ENCODE assay signal across 18 cellular contexts in the genomic region with DNA sequence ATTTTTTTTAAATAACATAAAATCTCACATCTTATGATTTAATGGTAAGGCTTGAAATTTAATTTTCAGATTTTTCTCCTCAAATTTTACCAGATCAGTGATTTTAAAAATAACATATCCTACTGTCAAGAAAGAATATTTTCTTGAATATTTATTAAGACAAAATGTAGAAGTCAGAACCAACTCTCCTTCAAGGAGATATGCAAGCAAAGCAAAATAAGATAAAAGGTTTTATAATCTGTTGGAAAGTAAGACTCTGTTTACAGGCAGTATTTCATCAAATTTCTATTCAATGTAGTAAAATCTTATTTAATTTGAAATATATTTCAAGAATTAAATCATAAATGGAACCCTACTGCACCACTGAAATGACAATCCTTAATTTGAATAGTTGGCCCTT. TPM values are rescaled to one million over a fixed set of nuclear protein-coding genes. Genes with fewer than 3 reads are reported as not detected.
DNase-seq lines count a peak whose midpoint lies in the region; FAIRE-seq and TF ChIP-seq lines count a peak whose summit lies in the region.
"Had no signal": no experiment of that assay in that cellular context is flagged by ENCODE, and none has a peak within 500 bp of the region (broad histone marks: within the 10 kb centered on the region; RNA-seq: fewer than 3 reads in every experiment).

No MANE protein-coding gene starts in this region.

- POLR2A ChIA-PET in GM10248 (lab: Yijun Ruan, JAX), result no interaction called here

- no peaks in the 10 kb centered on the region for H3K27me3 ChIP-seq in osteoblast (ENCODE audit: insufficient read depth, low read length)

- H3K4me3 ChIP-seq in NB4 (ENCODE audit: low read depth, low read length), result peak overlapping the region; percentile 2
- H3K4me3 ChIP-seq in osteoblast (ENCODE audit: insufficient read depth, low read length), result no peak overlapping the region

- TF ChIP-seq CTCF in NB4 (IDR thresholded peaks at IDR 0.05; ENCODE audit: low read depth, low read length), result no peak
- TF ChIP-seq CTCF in osteoblast (IDR thresholded peaks at IDR 0.05; ENCODE audit: extremely low read depth, low read depth, low read length), result no peak
- TF ChIP-seq CTCF in GM10248 (IDR thresholded peaks at IDR 0.05; ENCODE audit: control extremely low read depth, extremely low read depth, low read depth, missing control alignments), result no peak

- peak overlapping the region; percentile 69 for H3K4me2 ChIP-seq in osteoblast (ENCODE audit: insufficient read depth, low read length)

- H3K9me3 ChIP-seq in osteoblast (ENCODE audit: low read depth, low read length), result no peaks in the 10 kb centered on the region
- H3K9me3 ChIP-seq: Caco-2 had no signal

- peaks cover 25% of the 10 kb centered on the region for H3K4me1 ChIP-seq in osteoblast (ENCODE audit: insufficient read depth, low read length)
- H3K4me1 ChIP-seq: Caco-2 had no signal

- DNase-seq in NB4 (ENCODE audit: low read depth), result no peak
- DNase-seq in osteoblast (ENCODE audit: insufficient read length, low spot score, missing footprints), result no peak
- no peak for DNase-seq in GM10248 (ENCODE audit: extremely low spot score)
- DNase-seq in DMS 273 (lab: John Stamatoyannopoulos, UW; ENCODE audit: unreplicated experiment), result no peak
- DNase-seq in NCI-H1105 (lab: John Stamatoyannopoulos, UW), result no peak
- DNase-seq: Caco-2; CD4-positive, CD25-positive, alpha-beta regulatory T cell; Karpas-422; NCI-H1417; NCI-H1930; NCI-H2171; NCI-H446; NCI-H69; NK-92 treated with Interleukin-12 subunit alpha and Interleukin-12 subunit beta, amount 100 ng/mL, for 24 hours; OCI-M1 had no signal

- H3K36me3 ChIP-seq in osteoblast (ENCODE audit: insufficient read depth, low read length), result no peaks in the 10 kb centered on the region

- peaks cover 4% of the 10 kb centered on the region for H4K20me1 ChIP-seq in osteoblast (ENCODE audit: insufficient read depth, low read length)

- CTCF ChIA-PET in GM10248 (lab: Yijun Ruan, JAX), result no interaction called here

- peak; percentile 52 for FAIRE-seq in G401.6 (lab: Jason Lieb, UNC)
- peak; percentile 70 for FAIRE-seq in endometrium (lab: Jason Lieb, UNC)
- FAIRE-seq: H1 had no signal

- no peak overlapping the region for H2AFZ ChIP-seq in osteoblast (ENCODE audit: low read length)

- H3K79me2 ChIP-seq in osteoblast (ENCODE audit: insufficient read depth, low read length), result peaks cover 90% of the 10 kb centered on the region

- no peak for TF ChIP-seq POLR2A in NB4 (IDR thresholded peaks at IDR 0.05; ENCODE audit: extremely low read depth, insufficient read length)

- peak overlapping the region; percentile 75 for H3K27ac ChIP-seq in osteoblast (ENCODE audit: low read depth, low read length)

RNA-seq across cellular contexts. Expression of a gene that starts 7.3 kb away (rescaled TPM):
- 77.4 and 85.7 TPM in 2 replicates for total RNA-seq in osteoblast
